In the genomic region with DNA sequence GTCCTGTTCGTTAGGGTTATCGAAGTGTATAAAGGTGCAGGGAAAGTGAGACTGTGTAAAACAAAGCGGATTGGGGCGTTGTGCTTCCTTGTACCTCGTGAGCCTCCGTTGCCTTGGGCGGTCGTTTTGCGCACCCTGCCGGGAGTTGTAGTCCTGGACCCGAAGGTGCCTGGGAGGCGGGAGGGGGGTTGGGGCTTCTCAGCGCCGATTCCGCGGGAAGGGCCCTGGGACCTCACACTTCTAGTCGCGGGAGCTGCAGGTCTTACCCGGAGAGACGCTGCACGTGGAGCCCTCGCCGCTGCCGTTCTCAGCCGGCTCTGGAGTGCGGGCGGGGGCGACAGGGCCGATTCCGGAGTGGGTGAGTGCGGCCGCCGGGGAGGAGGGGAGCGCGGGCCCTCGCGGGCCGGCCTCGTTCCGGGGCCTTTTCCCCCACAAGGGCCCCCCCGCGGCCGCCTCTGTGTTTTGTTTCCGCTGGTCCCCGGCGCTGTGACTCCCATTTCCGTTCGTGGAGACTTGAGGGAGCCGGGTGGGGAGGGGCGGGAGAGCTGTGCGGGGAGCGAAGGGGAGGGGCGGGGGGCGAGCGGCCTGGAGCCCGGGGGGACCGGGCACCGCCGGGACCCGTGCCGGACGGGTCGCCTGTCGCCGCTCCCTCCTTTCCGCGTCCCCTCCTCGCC, we compare ENCODE assay signal across 8 cellular contexts. TPM values are rescaled to one million over a fixed set of nuclear protein-coding genes. Genes with fewer than 3 reads are reported as not detected.
DNase-seq lines count a peak whose midpoint lies in the region; ATAC-seq and TF ChIP-seq lines count a peak whose summit lies in the region.

No MANE protein-coding gene starts in this region.

- H3K36me3 ChIP-seq in DND-41 (ENCODE audit: insufficient read depth, low read length) (peaks cover 13% of the 10 kb centered on the region), GM23248 (ENCODE audit: low read depth) (no peaks in the 10 kb centered on the region), RWPE2 (ENCODE audit: low read depth) (peaks cover 11% of the 10 kb centered on the region; the same call in 1 of the 2 replicates), stomach (peaks cover 0 to 11% (median 2%) of the 10 kb centered on the region in 4 donors)

- TF ChIP-seq POLR2A in stomach (IDR thresholded peaks at IDR 0.05), result no peak

- H3K27ac ChIP-seq in DND-41 (ENCODE audit: low read length), result peak overlapping the region; percentile 91
- H3K27ac ChIP-seq in GM23248, result peak overlapping the region; percentile 97
- peak overlapping the region; percentile 90 for H3K27ac ChIP-seq in RWPE2 (ENCODE audit: poor library complexity, severe bottlenecking)
- H3K27ac ChIP-seq in stomach, result peak overlapping the region; percentile 96 to 99 (median 98)

- in situ Hi-C loops in GM23248 (cut with MboI), result no loop called here

- H2AFZ ChIP-seq in DND-41 (ENCODE audit: low read depth, low read length) (peak overlapping the region; percentile 75), GM23248 (peak overlapping the region; percentile 89)

- no peaks in the 10 kb centered on the region for H3K9me3 ChIP-seq in DND-41 (ENCODE audit: insufficient read depth, low read length, severe bottlenecking)
- H3K9me3 ChIP-seq in GM23248 (ENCODE audit: low read depth), result no peaks in the 10 kb centered on the region
- no peaks in the 10 kb centered on the region for H3K9me3 ChIP-seq in RWPE2 (ENCODE audit: severe bottlenecking)
- H3K9me3 ChIP-seq in stomach, result no peaks in the 10 kb centered on the region

- peak overlapping the region; percentile 96 for H3K9ac ChIP-seq in DND-41 (ENCODE audit: low read depth, low read length)
- H3K9ac ChIP-seq in GM23248, result peak overlapping the region; percentile 96

- peak overlapping the region; percentile 60 to 76 for H3K4me3 ChIP-seq in DND-41 (ENCODE audit: low read depth in 1 of 2, low read length in 2 of 2)
- peak overlapping the region; percentile 99 for H3K4me3 ChIP-seq in GM23248
- H3K4me3 ChIP-seq in RWPE2 (ENCODE audit: severe bottlenecking), result peak overlapping the region; percentile 96
- H3K4me3 ChIP-seq in foreskin fibroblast (ENCODE audit: low read depth in 1 of 2, low read length in 2 of 2), result peak overlapping the region; percentile 86 to 99
- H3K4me3 ChIP-seq in stomach, result peak overlapping the region; percentile 87 to 96 (median 92)

- peak overlapping the region; percentile 100 for H3K27ac Mint-ChIP-seq in neural crest cell (ENCODE audit: unreplicated experiment)

- no peaks in the 10 kb centered on the region for H3K27me3 Mint-ChIP-seq in neural crest cell (ENCODE audit: low read depth)

- H3F3A ChIP-seq in GM23248 (ENCODE audit: insufficient read depth), result peaks cover 24% of the 10 kb centered on the region; the same call in 1 of the 2 replicates

- no peaks in the 10 kb centered on the region for H3K27me3 ChIP-seq in DND-41 (ENCODE audit: insufficient read depth, low read length, poor library complexity)
- no peaks in the 10 kb centered on the region for H3K27me3 ChIP-seq in GM23248 (replicated peaks; ENCODE audit: insufficient read depth)
- H3K27me3 ChIP-seq in RWPE2 (ENCODE audit: insufficient read depth, poor library complexity, severe bottlenecking), result no peaks in the 10 kb centered on the region
- H3K27me3 ChIP-seq in stomach, result no peaks in the 10 kb centered on the region

- peak overlapping the region; percentile 100 for H3K4me3 Mint-ChIP-seq in neural crest cell

- H4K20me1 ChIP-seq in DND-41 (ENCODE audit: insufficient read depth, low read length) (0 out of 2 replicates have a peak, but pooled peaks cover 3% of the 10 kb centered on the region), GM23248 (ENCODE audit: insufficient read depth) (no peaks in the 10 kb centered on the region)

- intact Hi-C loops in stomach (cut with DNase I; ENCODE audit: low total_unique reads), result no loop called here

- peak; percentile 88 for DNase-seq in DND-41
- peak; percentile 92 for DNase-seq in GM23248
- peak; percentile 81 to 91 for DNase-seq in Kasumi-1 (lab: John Stamatoyannopoulos, UW)
- peak; percentile 95 for DNase-seq in RWPE2 (ENCODE audit: low spot score)
- DNase-seq in activated gamma-delta T cell treated with Interleukin-2 at 50 U/mL for 16 hours, result peak; percentile 86
- peak; percentile 82 to 93 for DNase-seq in foreskin fibroblast
- peak; percentile 81 for DNase-seq in neural crest cell (ENCODE audit: low read depth, low spot score)
- peak; percentile 90 for DNase-seq in stomach

- H3K4me1 ChIP-seq in DND-41 (ENCODE audit: insufficient read depth, low read length) (peaks cover 45% of the 10 kb centered on the region), GM23248 (ENCODE audit: insufficient read depth) (peaks cover 30% of the 10 kb centered on the region), RWPE2 (ENCODE audit: insufficient read depth, poor library complexity, severe bottlenecking) (no peaks in the 10 kb centered on the region), stomach (peaks cover 19 to 60% (median 46%) of the 10 kb centered on the region in 4 donors)

- H3K4me1 Mint-ChIP-seq in neural crest cell, result peaks cover 37% of the 10 kb centered on the region

- H3K79me2 ChIP-seq in DND-41 (ENCODE audit: insufficient read depth, low read length) (peaks cover 95% of the 10 kb centered on the region), GM23248 (ENCODE audit: insufficient read depth) (peaks cover 89% of the 10 kb centered on the region)

- no peak for TF ChIP-seq EP300 in stomach (IDR thresholded peaks at IDR 0.05)

- H3K4me2 ChIP-seq in DND-41 (ENCODE audit: insufficient read depth, low read length), result peak overlapping the region; percentile 77
- H3K4me2 ChIP-seq in GM23248 (ENCODE audit: unreplicated experiment), result peak overlapping the region; percentile 99

- ATAC-seq in DND-41 (ENCODE audit: insufficient read depth, low read depth) (peak; percentile 68), RWPE2 (ENCODE audit: low read depth) (peak; percentile 69)

- WGBS in GM23248 (ENCODE audit: low coverage in 1 of 2, low lambda C conversion rate in 2 of 2, missing lambda C conversion rate in 2 of 2), 2 experiments, result 1 to 2% methylated on average over 35 to 55 of the region's 68 CpGs
- WGBS in stomach, 5 donors, result 0 to 1% (median 0%) methylated on average over 21 to 68 of the region's 68 CpGs

- TF ChIP-seq CTCF in DND-41 (IDR thresholded peaks at IDR 0.05; ENCODE audit: borderline replicate concordance, extremely low read depth, low read length, poor library complexity, severe bottlenecking) (no peak), RWPE2 (IDR thresholded peaks at IDR 0.05; ENCODE audit: poor library complexity, severe bottlenecking) (no peak), foreskin fibroblast (IDR thresholded peaks at IDR 0.05; ENCODE audit: low read depth, low read length) (no peak), neural crest cell (conservative IDR thresholded peaks at IDR 0.05) (no peak), stomach (IDR thresholded peaks at IDR 0.05) (peak in 1 of 7 experiments; percentile 9)

- H3K9me3 Mint-ChIP-seq in neural crest cell, result no peaks in the 10 kb centered on the region

- H3K36me3 Mint-ChIP-seq in neural crest cell (ENCODE audit: low read depth), result peaks cover 3% of the 10 kb centered on the region

- no peaks in the 10 kb centered on the region for H3K9me2 ChIP-seq in GM23248 (ENCODE audit: insufficient read depth)

RNA-seq across cellular contexts. Expression of a gene that starts 0.6 kb away (rescaled TPM):
- total RNA-seq in GM23248 (2014; rRNA removed; shearing (Covaris generic)), result 23.4 and 24.4 TPM in 2 replicates
- polyA plus RNA-seq in GM23248 (2016; fragmentation: Nextera tagmentation; extraction: Ambion mirVana), result 14.8 and 17.6 TPM in 2 replicates
- total RNA-seq in neural crest cell, result 22.8 and 23.3 TPM in 2 replicates
- total RNA-seq in stomach, result 10 to 100 TPM in 2 of 5 donors, 1 to 10 TPM in 3; 6.4 to 47.0 (median 8.2) TPM
- 1 to 10 TPM; 6.8 to 8.7 (median 7.5) TPM for polyA plus RNA-seq in stomach

RNA-seq across cellular contexts. Expression of a gene that starts 0.7 kb away (rescaled TPM):
- total RNA-seq in GM23248 (2014; rRNA removed; shearing (Covaris generic)), result 59.3 and 86.0 TPM in 2 replicates
- polyA plus RNA-seq in GM23248 (2016; fragmentation: Nextera tagmentation; extraction: Ambion mirVana) (358 and 376 TPM in 2 replicates), stomach (100 to 1,000 TPM; 391 to 471 (median 470) TPM)
- total RNA-seq in neural crest cell (114 and 124 TPM in 2 replicates), stomach (100 to 1,000 TPM in 2 of 5 donors, 10 to 100 TPM in 2, 1 to 10 TPM in 1; 4.3 to 155 (median 83.5) TPM)

Comparison
In these comparisons a context has a peak if more than half of its experiments do, and no peak if none do; other contexts are left out.
1. Peak in every context shown above with its lines: DNase-seq, ATAC-seq, H3K4me3 ChIP-seq and H3K27ac ChIP-seq.